Comparison of ENCODE assay signal across 16 cellular contexts in genomic region chr9:2085719-2086515, GRCh38.
DNase-seq lines count a peak whose midpoint lies in the region; ATAC-seq and TF ChIP-seq lines count a peak whose summit lies in the region.
"Had no signal": no experiment of that assay in that cellular context is flagged by ENCODE, and none has a peak within 500 bp of the region (broad histone marks: within the 10 kb centered on the region; RNA-seq: fewer than 3 reads in every experiment).

No MANE protein-coding gene starts in this region.

- H3K4me1 Mint-ChIP-seq in activated naive CD4-positive, alpha-beta T cell treated with anti-CD3 and anti-CD28 coated beads, Interleukin-2, amount 50 U/mL, for 24 hours: peaks cover 10% of the 10 kb centered on the region
- peaks cover 9 to 11% of the 10 kb centered on the region in 2 donors for H3K4me1 Mint-ChIP-seq in stimulated activated naive B cell treated with anti-CD40 and anti-IgM and Interleukin-4, amounts not matched to agents 10 μg/mL and 1 μg/mL and 100 μg/mL, for 72 hours
- peaks cover 36% of the 10 kb centered on the region for H3K4me1 Mint-ChIP-seq in stimulated activated effector memory CD8-positive, alpha-beta T cell treated with anti-CD3 and anti-CD28 coated beads, Interleukin-12 subunit alpha, Interleukin-12 subunit beta, amount 100 ng/mL, for 72 hours
- H3K4me1 Mint-ChIP-seq: GM23338, nephron progenitor cell had no signal

- peaks cover 0 to 18% (median 6%) of the 10 kb centered on the region in 12 donors for H3K4me1 ChIP-seq in heart left ventricle
- H3K4me1 ChIP-seq: A549, spleen had no signal

- H3K36me3 ChIP-seq in heart left ventricle: peaks cover 0 to 98% (median 94%) of the 10 kb centered on the region in 9 donors

- H3K9me3 Mint-ChIP-seq in activated naive CD4-positive, alpha-beta T cell treated with anti-CD3 and anti-CD28 coated beads, Interleukin-2, amount 50 U/mL, for 24 hours: no peaks in the 10 kb centered on the region
- H3K9me3 Mint-ChIP-seq in stimulated activated naive B cell treated with anti-CD40 and anti-IgM and Interleukin-4, amounts not matched to agents 10 μg/mL and 1 μg/mL and 100 μg/mL, for 72 hours: no peaks in the 10 kb centered on the region
- no peaks in the 10 kb centered on the region for H3K9me3 Mint-ChIP-seq in stimulated activated effector memory CD8-positive, alpha-beta T cell treated with anti-CD3 and anti-CD28 coated beads, Interleukin-12 subunit alpha, Interleukin-12 subunit beta, amount 100 ng/mL, for 72 hours
- H3K9me3 Mint-ChIP-seq: GM23338, nephron progenitor cell had no signal

- no peak overlapping the region for H3K4me3 ChIP-seq in cardiac fibroblast (replicated peaks in 1 of 2; ENCODE audit: low read depth in 2 of 2, low read length in 2 of 2)
- no peak overlapping the region for H3K4me3 ChIP-seq in heart left ventricle
- H3K4me3 ChIP-seq: A549, GM23338, spleen had no signal

- DNase-seq in activated naive CD4-positive, alpha-beta T cell treated with anti-CD3 and anti-CD28 coated beads, Interleukin-2, amount 50 U/mL, for 16 hours: no peak
- DNase-seq in cardiac fibroblast (ENCODE audit: low read depth in 2 of 2) (peak; percentile 85 to 87), heart left ventricle (peak in 1 of 5 donors; percentile 24), posterior cingulate gyrus (no peak), islet precursor cell (no peak)
- DNase-seq in stimulated activated naive B cell treated with anti-CD40 and anti-IgM and Interleukin-4, amounts not matched to agents 10 μg/mL and 1 μg/mL and 100 μg/mL, for 72 hours: no peak
- DNase-seq in stimulated activated effector memory CD8-positive, alpha-beta T cell treated with anti-CD3 and anti-CD28 coated beads, Interleukin-12 subunit alpha, Interleukin-12 subunit beta, amount 100 ng/mL, for 72 hours (ENCODE audit: low spot score in 2 of 2): no peak
- DNase-seq: DMS153, erythroblast, NCI-H1694 treated with DMSO at 0.1 percent for 48 hours, nephron progenitor cell, SIG-M5, spleen had no signal

- H3K36me3 Mint-ChIP-seq in activated naive CD4-positive, alpha-beta T cell treated with anti-CD3 and anti-CD28 coated beads, Interleukin-2, amount 50 U/mL, for 24 hours: peaks cover 17% of the 10 kb centered on the region
- peaks cover 36 to 76% of the 10 kb centered on the region in 2 donors for H3K36me3 Mint-ChIP-seq in stimulated activated naive B cell treated with anti-CD40 and anti-IgM and Interleukin-4, amounts not matched to agents 10 μg/mL and 1 μg/mL and 100 μg/mL, for 72 hours
- peaks cover 98% of the 10 kb centered on the region for H3K36me3 Mint-ChIP-seq in stimulated activated effector memory CD8-positive, alpha-beta T cell treated with anti-CD3 and anti-CD28 coated beads, Interleukin-12 subunit alpha, Interleukin-12 subunit beta, amount 100 ng/mL, for 72 hours

- intact Hi-C loops in heart left ventricle (cut with DNase I) (loop anchor here in 2 of 10 donors (10.0 kb wide), 2 partner anchors 141 to 361 kb away; no protein-coding TSS in a partner anchor), posterior cingulate gyrus (cut with DNase I) (no loop called here)

- TF ChIP-seq CTCF in cardiac fibroblast (IDR thresholded peaks at IDR 0.05; ENCODE audit: low read depth, low read length) (no peak), heart left ventricle (IDR thresholded peaks at IDR 0.05) (no peak)

- H3K9me3 ChIP-seq in heart left ventricle: no peaks in the 10 kb centered on the region
- H3K9me3 ChIP-seq: A549, spleen had no signal

- H3K27ac ChIP-seq in heart left ventricle: no peak overlapping the region
- H3K27ac ChIP-seq: A549 had no signal

- no peaks in the 10 kb centered on the region for H3K27me3 ChIP-seq in heart left ventricle
- H3K27me3 ChIP-seq: spleen had no signal

- peak; percentile 62 to 84 (median 71) for ATAC-seq in heart left ventricle
- no peak for ATAC-seq in stimulated activated naive B cell treated with anti-CD40 and anti-IgM and Interleukin-4, amounts not matched to agents 10 μg/mL and 1 μg/mL and 100 μg/mL, for 72 hours (replicated peaks)
- no peak for ATAC-seq in stimulated activated effector memory CD8-positive, alpha-beta T cell treated with anti-CD3 and anti-CD28 coated beads, Interleukin-12 subunit alpha, Interleukin-12 subunit beta, amount 100 ng/mL, for 72 hours
- ATAC-seq: A549, GM23338 had no signal

- H3K27me3 Mint-ChIP-seq in activated naive CD4-positive, alpha-beta T cell treated with anti-CD3 and anti-CD28 coated beads, Interleukin-2, amount 50 U/mL, for 24 hours: no peaks in the 10 kb centered on the region
- no peaks in the 10 kb centered on the region for H3K27me3 Mint-ChIP-seq in stimulated activated naive B cell treated with anti-CD40 and anti-IgM and Interleukin-4, amounts not matched to agents 10 μg/mL and 1 μg/mL and 100 μg/mL, for 72 hours

- WGBS in heart left ventricle, 4 donors: 60 to 70% (median 64%) methylated on average over 11 of the region's 11 CpGs

- no peak for TF ChIP-seq POLR2A in heart left ventricle (IDR thresholded peaks at IDR 0.05)

- peak overlapping the region; percentile 5 for H3K27ac Mint-ChIP-seq in activated naive CD4-positive, alpha-beta T cell treated with anti-CD3 and anti-CD28 coated beads, Interleukin-2, amount 50 U/mL, for 24 hours
- H3K27ac Mint-ChIP-seq in stimulated activated naive B cell treated with anti-CD40 and anti-IgM and Interleukin-4, amounts not matched to agents 10 μg/mL and 1 μg/mL and 100 μg/mL, for 72 hours: peak overlapping the region; percentile 14
- H3K27ac Mint-ChIP-seq in stimulated activated effector memory CD8-positive, alpha-beta T cell treated with anti-CD3 and anti-CD28 coated beads, Interleukin-12 subunit alpha, Interleukin-12 subunit beta, amount 100 ng/mL, for 72 hours: no peak overlapping the region
- H3K27ac Mint-ChIP-seq: GM23338, nephron progenitor cell had no signal

- H3K4me3 Mint-ChIP-seq in activated naive CD4-positive, alpha-beta T cell treated with anti-CD3 and anti-CD28 coated beads, Interleukin-2, amount 50 U/mL, for 24 hours: no peak overlapping the region
- H3K4me3 Mint-ChIP-seq in stimulated activated naive B cell treated with anti-CD40 and anti-IgM and Interleukin-4, amounts not matched to agents 10 μg/mL and 1 μg/mL and 100 μg/mL, for 72 hours: no peak overlapping the region
- H3K4me3 Mint-ChIP-seq in stimulated activated effector memory CD8-positive, alpha-beta T cell treated with anti-CD3 and anti-CD28 coated beads, Interleukin-12 subunit alpha, Interleukin-12 subunit beta, amount 100 ng/mL, for 72 hours: no peak overlapping the region
- H3K4me3 Mint-ChIP-seq: GM23338, nephron progenitor cell had no signal

Comparison
In these comparisons a context has a peak if more than half of its experiments do, and no peak if none do; other contexts are left out.
1. DNase-seq: peak in cardiac fibroblast (2 of 2); none in activated naive CD4-positive, alpha-beta T cell treated with anti-CD3 and anti-CD28 coated beads, Interleukin-2, amount 50 U/mL, for 16 hours (single experiment), stimulated activated naive B cell treated with anti-CD40 and anti-IgM and Interleukin-4, amounts not matched to agents 10 μg/mL and 1 μg/mL and 100 μg/mL, for 72 hours (single experiment), stimulated activated effector memory CD8-positive, alpha-beta T cell treated with anti-CD3 and anti-CD28 coated beads, Interleukin-12 subunit alpha, Interleukin-12 subunit beta, amount 100 ng/mL, for 72 hours (0 of 2), posterior cingulate gyrus (0 of 10) and islet precursor cell (single experiment).
2. ATAC-seq: peak in heart left ventricle (4 of 4); none in stimulated activated naive B cell treated with anti-CD40 and anti-IgM and Interleukin-4, amounts not matched to agents 10 μg/mL and 1 μg/mL and 100 μg/mL, for 72 hours (0 of 2) and stimulated activated effector memory CD8-positive, alpha-beta T cell treated with anti-CD3 and anti-CD28 coated beads, Interleukin-12 subunit alpha, Interleukin-12 subunit beta, amount 100 ng/mL, for 72 hours (single experiment).